ENCODE assay signal across 35 cellular contexts in genomic region chr18:61285777-61286176, GRCh38. TPM values are rescaled to one million over a fixed set of nuclear protein-coding genes. Genes with fewer than 3 reads are reported as not detected.
"Had no signal": no experiment of that assay in that cellular context is flagged by ENCODE, and none has a peak within 500 bp of the region (broad histone marks: within the 10 kb centered on the region; RNA-seq: fewer than 3 reads in every experiment).

No MANE protein-coding gene starts in this region.

- H3K27ac ChIP-seq: adrenal gland, body of pancreas, brain microvascular endothelial cell, breast epithelium, VCaP had no signal

- H3K27me3 ChIP-seq: adrenal gland, body of pancreas, brain microvascular endothelial cell, breast epithelium had no signal

- H3K27me3 Mint-ChIP-seq: activated B cell treated with CpG ODN at 0.5 μM for 24 hours; activated CD4-positive, alpha-beta memory T cell treated with anti-CD3 and anti-CD28 coated beads for 36 hours; activated CD4-positive, alpha-beta T cell treated with anti-CD3 and anti-CD28 coated beads, Interleukin-2, amount 10 ng/mL, durations not matched to agents 24 days and 14 days; activated CD8-positive, alpha-beta T cell treated with anti-CD3 and anti-CD28 coated beads for 36 hours; activated naive CD8-positive, alpha-beta T cell treated with anti-CD3 and anti-CD28 coated beads for 36 hours; activated T-cell treated with anti-CD3 and anti-CD28 coated beads, Interleukin-2, amount 50 U/mL, for 24 hours; activated T-helper 17 cell treated with anti-CD3 and anti-CD28 coated beads, Interleukin-2, amount 50 U/mL, for 72 hours had no signal

- H3K9me3 ChIP-seq: body of pancreas had no signal

- H3K4me3 ChIP-seq: adrenal gland, body of pancreas, breast epithelium had no signal

- H3K27ac Mint-ChIP-seq: activated B cell treated with CpG ODN at 0.5 μM for 24 hours; activated CD4-positive, alpha-beta memory T cell treated with anti-CD3 and anti-CD28 coated beads for 36 hours; activated CD4-positive, alpha-beta T cell treated with anti-CD3 and anti-CD28 coated beads, Interleukin-2, amount 10 ng/mL, durations not matched to agents 24 days and 14 days; activated CD8-positive, alpha-beta T cell treated with anti-CD3 and anti-CD28 coated beads for 36 hours; activated naive CD4-positive, alpha-beta T cell treated with anti-CD3 and anti-CD28 coated beads for 36 hours; activated naive CD4-positive, alpha-beta T cell treated with anti-CD3 and anti-CD28 coated beads, Interleukin-2, amount 50 U/mL, for 72 hours; activated naive CD8-positive, alpha-beta T cell treated with anti-CD3 and anti-CD28 coated beads for 36 hours; activated T-cell treated with anti-CD3 and anti-CD28 coated beads, Interleukin-2, amount 50 U/mL, for 24 hours; activated T-helper 1 cell treated with anti-CD3 and anti-CD28 coated beads, Interleukin-12 subunit alpha, Interleukin-12 subunit beta, Interleukin-2, Interleukin-4 antibody, amounts not matched to agents 30 ng/mL and 10 ng/mL and 1 ng/mL, durations not matched to agents 14 hours and 24 hours and 36 hours; activated T-helper 17 cell treated with anti-CD3 and anti-CD28 coated beads, Interleukin-2, amount 50 U/mL, for 72 hours; T-helper 1 cell treated with Interleukin-12 subunit alpha and Interleukin-12 subunit beta and Interleukin-4 antibody, amounts not matched to agents 30 μg/mL and 1 μg/mL, for 36 hours; T-helper 2 cell treated with Interferon-gamma antibody and Interleukin-4, amounts not matched to agents 5 μg/mL and 100 μg/mL, for 36 hours had no signal

- H3K4me1 Mint-ChIP-seq: activated B cell treated with CpG ODN at 0.5 μM for 24 hours; activated CD4-positive, alpha-beta T cell treated with anti-CD3 and anti-CD28 coated beads, Interleukin-2, amount 10 ng/mL, durations not matched to agents 24 days and 14 days; activated naive CD8-positive, alpha-beta T cell treated with anti-CD3 and anti-CD28 coated beads for 36 hours; activated T-helper 17 cell treated with anti-CD3 and anti-CD28 coated beads, Interleukin-2, amount 50 U/mL, for 72 hours had no signal

- H3K9me3 Mint-ChIP-seq: activated CD4-positive, alpha-beta T cell treated with anti-CD3 and anti-CD28 coated beads, Interleukin-2, amount 10 ng/mL, durations not matched to agents 24 days and 14 days; activated CD8-positive, alpha-beta T cell treated with anti-CD3 and anti-CD28 coated beads for 36 hours; activated naive CD4-positive, alpha-beta T cell treated with anti-CD3 and anti-CD28 coated beads for 36 hours; T-helper 1 cell treated with Interleukin-12 subunit alpha and Interleukin-12 subunit beta and Interleukin-4 antibody, amounts not matched to agents 30 μg/mL and 1 μg/mL, for 36 hours had no signal

- H3K36me3 ChIP-seq: adrenal gland, brain microvascular endothelial cell, breast epithelium had no signal

- H3K4me3 Mint-ChIP-seq: activated B cell treated with CpG ODN at 0.5 μM for 24 hours; activated CD4-positive, alpha-beta memory T cell treated with anti-CD3 and anti-CD28 coated beads for 36 hours; activated CD4-positive, alpha-beta T cell treated with anti-CD3 and anti-CD28 coated beads, Interleukin-2, amount 10 ng/mL, durations not matched to agents 24 days and 14 days; activated CD8-positive, alpha-beta T cell treated with anti-CD3 and anti-CD28 coated beads for 36 hours; activated naive CD4-positive, alpha-beta T cell treated with anti-CD3 and anti-CD28 coated beads for 36 hours; activated naive CD8-positive, alpha-beta T cell treated with anti-CD3 and anti-CD28 coated beads for 36 hours; activated T-cell treated with anti-CD3 and anti-CD28 coated beads, Interleukin-2, amount 50 U/mL, for 24 hours; activated T-helper 1 cell treated with anti-CD3 and anti-CD28 coated beads, Interleukin-12 subunit alpha, Interleukin-12 subunit beta, Interleukin-2, Interleukin-4 antibody, amounts not matched to agents 30 ng/mL and 10 ng/mL and 1 ng/mL, durations not matched to agents 14 hours and 24 hours and 36 hours; activated T-helper 17 cell treated with anti-CD3 and anti-CD28 coated beads, Interleukin-2, amount 50 U/mL, for 72 hours; T-helper 1 cell treated with Interleukin-12 subunit alpha and Interleukin-12 subunit beta and Interleukin-4 antibody, amounts not matched to agents 30 μg/mL and 1 μg/mL, for 36 hours; T-helper 2 cell treated with Interferon-gamma antibody and Interleukin-4, amounts not matched to agents 5 μg/mL and 100 μg/mL, for 36 hours had no signal

- H3K4me1 ChIP-seq: adrenal gland, body of pancreas, breast epithelium had no signal

- H3K36me3 Mint-ChIP-seq: activated CD4-positive, alpha-beta memory T cell treated with anti-CD3 and anti-CD28 coated beads for 36 hours; activated naive CD8-positive, alpha-beta T cell treated with anti-CD3 and anti-CD28 coated beads for 36 hours had no signal

- DNase-seq: activated B cell treated with CpG ODN at 0.5 μM for 24 hours; activated CD4-positive, alpha-beta memory T cell treated with anti-CD3 and anti-CD28 coated beads for 36 hours; activated CD4-positive, alpha-beta T cell treated with anti-CD3 and anti-CD28 coated beads for 4 hours; activated CD4-positive, alpha-beta T cell treated with anti-CD3 and anti-CD28 coated beads, Interleukin-2, amount 10 ng/mL, durations not matched to agents 24 days and 14 days; activated CD4-positive, alpha-beta T cell treated with anti-CD3 and anti-CD28 coated beads, Interleukin-2, amount 50 U/mL, for 1 hour; activated CD4-positive, alpha-beta T cell treated with anti-CD3 and anti-CD28 coated beads, Interleukin-2, amount 50 U/mL, for 4 hours; activated CD4-positive, CD25-positive, alpha-beta regulatory T cell treated with anti-CD3 and anti-CD28 coated beads, Interleukin-2, amount 50 U/mL, for 72 hours; activated CD8-positive, alpha-beta memory T cell treated with anti-CD3 and anti-CD28 coated beads, Interleukin-2, amount 50 U/mL, for 4 hours; activated CD8-positive, alpha-beta T cell treated with anti-CD3 and anti-CD28 coated beads for 36 hours; activated effector memory CD4-positive, alpha-beta T cell treated with anti-CD3 and anti-CD28 coated beads, Interleukin-2, amount 50 U/mL, for 16 hours; activated gamma-delta T cell treated with Interleukin-2 at 50 U/mL for 16 hours; activated naive CD4-positive, alpha-beta T cell; activated naive CD4-positive, alpha-beta T cell treated with anti-CD3 and anti-CD28 coated beads for 36 hours; activated naive CD4-positive, alpha-beta T cell treated with anti-CD3 and anti-CD28 coated beads, Interleukin-2, amount 50 U/mL, for 16 hours; activated naive CD8-positive, alpha-beta T cell treated with anti-CD3 and anti-CD28 coated beads for 36 hours; activated T-cell treated with anti-CD3 and anti-CD28 coated beads for 4 hours; activated T-cell treated with anti-CD3 and anti-CD28 coated beads, Interleukin-2, amount 50 U/mL, for 24 hours; activated T-cell treated with anti-CD3 and anti-CD28 coated beads, Interleukin-2, amount 50 U/mL, for 48 hours; adrenal gland; amniotic stem cell; aorta; body of pancreas; brain microvascular endothelial cell; central memory CD4-positive, alpha-beta T cell; T-helper 1 cell; T-helper 2 cell; T-helper 9 cell had no signal

- ATAC-seq: activated CD8-positive, alpha-beta T cell treated with anti-CD3 and anti-CD28 coated beads for 36 hours; activated naive CD4-positive, alpha-beta T cell treated with anti-CD3 and anti-CD28 coated beads, Interleukin-2, amount 50 U/mL, for 72 hours; activated T-helper 17 cell treated with anti-CD3 and anti-CD28 coated beads, Interleukin-2, amount 50 U/mL, for 72 hours; body of pancreas had no signal

RNA-seq across cellular contexts. Expression of gene CDH20, which starts 47.5 kb away (rescaled TPM):
- total RNA-seq: activated CD8-positive, alpha-beta T cell treated with anti-CD3 and anti-CD28 coated beads for 36 hours; activated naive CD4-positive, alpha-beta T cell treated with anti-CD3 and anti-CD28 coated beads for 36 hours; activated T-helper 1 cell treated with anti-CD3 and anti-CD28 coated beads, Interleukin-12 subunit alpha, Interleukin-12 subunit beta, Interleukin-2, Interleukin-4 antibody, amounts not matched to agents 30 ng/mL and 10 ng/mL and 1 ng/mL, durations not matched to agents 14 hours and 24 hours and 36 hours; aorta; astrocyte had no signal
